Comparison of ENCODE assay signal across 8 cellular contexts in genomic region chr3:179347383-179348194, GRCh38. TPM values are rescaled to one million over a fixed set of nuclear protein-coding genes. Genes with fewer than 3 reads are reported as not detected.
DNase-seq lines count a peak whose midpoint lies in the region; ATAC-seq and TF ChIP-seq lines count a peak whose summit lies in the region.

Gene MFN1 (plus strand): TSS chr3:179347709. CDS start chr3:179348852, 1,143 bp downstream.

- peaks cover 0 to 6% of the 10 kb centered on the region in 2 experiments; a peak in 2 of 4 replicates for H3K4me1 ChIP-seq in SK-N-SH (ENCODE audit: control insufficient read depth in 1 of 2, insufficient read depth in 2 of 2, low read depth in 1 of 2, low read length in 1 of 2)

- TF ChIP-seq RAD21 in SK-N-SH (IDR thresholded peaks at IDR 0.05; ENCODE audit: low read length): no peak

- no peak for TF ChIP-seq CTCF in SK-N-SH (IDR thresholded peaks at IDR 0.05)

- DNase-seq in GM04504 (ENCODE audit: low read depth): peak; percentile 94
- peak; percentile 81 for DNase-seq in NCI-H1048 (lab: John Stamatoyannopoulos, UW)
- DNase-seq in SK-N-SH: peak; percentile 91
- DNase-seq in activated naive CD4-positive, alpha-beta T cell treated with anti-CD3 and anti-CD28 coated beads, Interleukin-2, amount 50 U/mL, for 16 hours: peak; percentile 90
- DNase-seq in germinal center (ENCODE audit: low spot score): peak; percentile 91
- peak; percentile 87 for DNase-seq in non-pigmented ciliary epithelial cell (ENCODE audit: low read depth)
- peak; percentile 98 for DNase-seq in superior temporal gyrus (ENCODE audit: extremely low spot score)

- no peaks in the 10 kb centered on the region for H3K27me3 ChIP-seq in SK-N-SH (ENCODE audit: insufficient read depth)

- H4K20me1 ChIP-seq in SK-N-SH (ENCODE audit: insufficient read depth): no peaks in the 10 kb centered on the region

- peak within 1 kb of the TSS; percentile 99 for H2AFZ ChIP-seq in SK-N-SH (ENCODE audit: low read depth)

- peaks cover 18 to 22% of the 10 kb centered on the region in 2 experiments for H3K36me3 ChIP-seq in SK-N-SH (replicated peaks in 1 of 2; ENCODE audit: control insufficient read depth in 1 of 2, insufficient read depth in 2 of 2, low read length in 1 of 2)

- no peaks in the 10 kb centered on the region for H3K9me2 ChIP-seq in SK-N-SH

- peak; percentile 95 for ATAC-seq in HG02571 (IDR thresholded peaks at IDR 0.05; ENCODE audit: unreplicated experiment)

- no peaks in the 10 kb centered on the region for H3K9me3 ChIP-seq in SK-N-SH

- H3K4me3 ChIP-seq in SK-N-SH (ENCODE audit: low read depth in 2 of 2, low read length in 1 of 2): peak within 1 kb of the TSS; percentile 81 to 89

- H3K79me2 ChIP-seq in SK-N-SH (ENCODE audit: insufficient read depth): peaks cover 47% of the 10 kb centered on the region

- peak within 1 kb of the TSS; percentile 74 for H3K4me2 ChIP-seq in SK-N-SH

- H3K9ac ChIP-seq in SK-N-SH: peak within 1 kb of the TSS; percentile 71

- peak within 1 kb of the TSS; percentile 72 to 87 for H3K27ac ChIP-seq in SK-N-SH (ENCODE audit: low read depth in 2 of 2, low read length in 1 of 2)

- H3F3A ChIP-seq in SK-N-SH (replicated peaks; ENCODE audit: insufficient read depth): peaks cover 6% of the 10 kb centered on the region

- no peak for TF ChIP-seq EP300 in SK-N-SH (IDR thresholded peaks at IDR 0.05; ENCODE audit: borderline replicate concordance in 1 of 2, low read depth in 1 of 2, low read length in 1 of 2)

- POLR2A ChIA-PET in SK-N-SH (lab: Yijun Ruan, JAX): interaction anchor here (1.4 kb wide), 1 partner anchor 24 kb away, joined by 3 read pairs; the partner anchor contains the start of gene ZNF639

- 0% methylated on average over 22 of the region's 60 CpGs for WGBS in SK-N-SH (ENCODE audit: low lambda C conversion rate)

- CTCF ChIA-PET in SK-N-SH (lab: Yijun Ruan, JAX): interaction anchor here (1.0 kb wide), 1 partner anchor 20 kb away, joined by 5 read pairs; no protein-coding TSS in a partner anchor

TF ChIP-seq in SK-N-SH, 30 proteins besides CTCF, POLR2A, EP300 and RAD21 (continues in another document):
- peak; percentile 73 for TF ChIP-seq TAF1 (IDR thresholded peaks at IDR 0.05; ENCODE audit: borderline replicate concordance, low read depth, low read length)
- TF ChIP-seq USF2 (IDR thresholded peaks at IDR 0.05; ENCODE audit: borderline replicate concordance, low read depth, low read length): no peak
- peak; percentile 97 for TF ChIP-seq YY1 (IDR thresholded peaks at IDR 0.05; ENCODE audit: low read depth)
- TF ChIP-seq RFX5 (IDR thresholded peaks at IDR 0.05; ENCODE audit: low read length): peak; percentile 54
- TF ChIP-seq FOXJ3 (CRISPR knock-in tag; IDR thresholded peaks at IDR 0.05): 0 out of 2 replicates have a peak, but pooled peaks have one; percentile 16
- TF ChIP-seq SMC3 (IDR thresholded peaks at IDR 0.05; ENCODE audit: low read depth, low read length): no peak
- TF ChIP-seq EZH2phosphoT487 (IDR thresholded peaks at IDR 0.05; ENCODE audit: borderline replicate concordance, low read depth): no peak
- no peak for TF ChIP-seq ZBTB33 (IDR thresholded peaks at IDR 0.05; ENCODE audit: borderline replicate concordance, low read depth)
- peak; percentile 71 for TF ChIP-seq SIN3A (IDR thresholded peaks at IDR 0.05; ENCODE audit: borderline replicate concordance, low read depth, low read length)
- TF ChIP-seq REST (IDR thresholded peaks at IDR 0.05; ENCODE audit: low read depth, low read length): no peak
- TF ChIP-seq RCOR1 (IDR thresholded peaks at IDR 0.05; ENCODE audit: low read length): peak; percentile 36; the same call in 1 of the 2 replicates
- TF ChIP-seq CHD2 (IDR thresholded peaks at IDR 0.05; ENCODE audit: low read length, partially characterized antibody): peak; percentile 78
- peak; percentile 89 for TF ChIP-seq GABPA (IDR thresholded peaks at IDR 0.05; ENCODE audit: low read depth)
- no peak; the same call in none of the 2 replicates for TF ChIP-seq MAX (IDR thresholded peaks at IDR 0.05; ENCODE audit: low read depth)
- TF ChIP-seq ELF1 (IDR thresholded peaks at IDR 0.05): peak; percentile 80
- no peak for TF ChIP-seq IRF3 (IDR thresholded peaks at IDR 0.05; ENCODE audit: low read depth, low read length)
- no peak for TF ChIP-seq RXRA (IDR thresholded peaks at IDR 0.05; ENCODE audit: borderline replicate concordance, low read depth)
- TF ChIP-seq TCF12 (IDR thresholded peaks at IDR 0.05): peak; percentile 2; the same call in 1 of the 2 replicates
- peak; percentile 86 for TF ChIP-seq POLR2AphosphoS5 (IDR thresholded peaks at IDR 0.05; ENCODE audit: low read depth, low read length)
- TF ChIP-seq TEAD4 (IDR thresholded peaks at IDR 0.05; ENCODE audit: borderline replicate concordance, insufficient read depth): no peak
- TF ChIP-seq USF1 (IDR thresholded peaks at IDR 0.05; ENCODE audit: borderline replicate concordance, low read depth): no peak

RNA-seq across cellular contexts. Expression of gene MFN1, which starts in this region (rescaled TPM):
- 15.7 and 27.2 TPM in 2 replicates for polyA plus RNA-seq in SK-N-SH (2012; rRNA removed)
- 25.4 and 32.5 TPM in 2 replicates for polyA plus RNA-seq in SK-N-SH (2012; cell fraction: cytosol; rRNA removed)
- polyA plus RNA-seq in SK-N-SH (2012; cell fraction: nucleus; rRNA removed): 24.7 and 57.9 TPM in 2 replicates

Comparison
In these comparisons a context has a peak if more than half of its experiments do, and no peak if none do; other contexts are left out.
1. Peak in every context shown above with its lines: DNase-seq, ATAC-seq, H3K4me3 ChIP-seq and H3K27ac ChIP-seq.